8 cellular contexts compared by ENCODE assay signal in the genomic region with DNA sequence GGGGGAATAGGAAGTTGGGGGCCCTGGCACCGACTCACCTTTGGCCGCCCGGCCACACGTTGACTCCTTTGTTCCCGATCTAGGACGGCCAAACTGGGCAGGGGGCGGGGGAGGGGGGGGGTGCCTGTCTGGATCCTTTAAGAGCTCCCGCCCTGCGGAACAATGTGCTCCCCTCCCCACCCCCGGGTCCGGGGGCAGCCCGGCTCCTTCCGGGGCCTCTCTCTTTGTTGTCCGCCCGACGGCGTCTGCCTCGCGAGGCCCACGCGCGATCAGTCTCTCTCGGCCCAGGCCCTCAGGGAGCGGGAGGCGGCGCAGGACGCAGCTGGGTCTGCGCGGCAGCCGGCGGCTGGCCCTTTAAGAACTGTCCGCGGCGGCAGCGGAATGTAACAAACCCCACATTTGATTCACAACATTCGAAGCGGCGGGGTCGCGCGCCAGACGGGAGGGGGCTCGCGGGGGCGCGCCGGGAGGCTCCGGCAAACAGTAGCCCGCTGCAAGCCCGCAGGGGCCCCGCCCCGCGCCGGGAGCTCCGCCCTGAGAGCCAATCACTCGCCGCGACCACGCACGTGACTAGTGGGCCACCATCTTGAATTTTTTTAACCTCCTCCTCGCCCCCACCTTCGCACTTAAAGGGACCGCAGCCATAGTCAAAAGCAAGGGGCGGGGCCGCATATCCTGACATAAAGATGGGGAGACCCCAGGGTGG. TPM values are rescaled to one million over a fixed set of nuclear protein-coding genes. Genes with fewer than 3 reads are reported as not detected.
A peak's percentile ranks its signal among the peaks of the same experiment; 100 is the strongest.
DNase-seq lines count a peak whose midpoint lies in the region; ATAC-seq, FAIRE-seq and TF ChIP-seq lines count a peak whose summit lies in the region.

TSS of gene RNF44 (minus strand) at position 501 of the 706 bp plus-strand sequence. CDS start 4,930 bp downstream, outside the sequence.

- H3K4me2 ChIP-seq in keratinocyte (ENCODE audit: control insufficient read depth, extremely low read depth, insufficient read depth, low read depth, low read length), result peak within 1 kb of the TSS; percentile 95

- TF ChIP-seq POLR2A in GM19099 (IDR thresholded peaks at IDR 0.05; ENCODE audit: extremely low read depth, insufficient read length, low read depth), result peak; percentile 51

- peak; percentile 58 for ATAC-seq in HG03432 (IDR thresholded peaks at IDR 0.05; ENCODE audit: unreplicated experiment)

- peak within 1 kb of the TSS; percentile 98 for H3K27ac ChIP-seq in keratinocyte (ENCODE audit: control insufficient read depth, insufficient read depth, low read length)

- H3K27me3 ChIP-seq in keratinocyte (ENCODE audit: control insufficient read depth, extremely low read depth, insufficient read depth, low read length), result no peaks in the 10 kb centered on the region

- H4K20me1 ChIP-seq in keratinocyte (ENCODE audit: control insufficient read depth, extremely low read depth, insufficient read depth, low read length), result no peaks in the 10 kb centered on the region

- TF ChIP-seq CTCF in keratinocyte (optimal IDR thresholded peaks at IDR 0.05 in 1 of 3, IDR thresholded peaks at IDR 0.05 in 1 of 3, conservative IDR thresholded peaks at IDR 0.05 in 1 of 3; ENCODE audit: extremely low read depth in 1 of 3, insufficient read depth in 2 of 3, low read length in 3 of 3), result no peak

- DNase-seq in AML-193 (lab: John Stamatoyannopoulos, UW), result peak; percentile 93
- DNase-seq in NCI-H460 (ENCODE audit: extremely low read depth, low read depth), result peak; percentile 96
- peak; percentile 98 for DNase-seq in activated CD4-positive, CD25-positive, alpha-beta regulatory T cell treated with anti-CD3 and anti-CD28 coated beads, Interleukin-2, amount 50 U/mL, for 72 hours
- peak; percentile 98 for DNase-seq in cerebellar cortex (ENCODE audit: low spot score)
- peak; percentile 71 for DNase-seq in keratinocyte (ENCODE audit: low read depth, low spot score)
- DNase-seq in stimulated activated CD4-positive, alpha-beta T cell treated with anti-CD3 and anti-CD28 coated beads, Interleukin-12 subunit alpha, Interleukin-12 subunit beta, amount 100 ng/mL, for 48 hours (ENCODE audit: low read depth in 2 of 3, low spot score in 1 of 3), result peak; percentile 94 to 97 (median 96)

- H3K9me3 ChIP-seq in keratinocyte (ENCODE audit: control insufficient read depth, low read depth, low read length), result no peaks in the 10 kb centered on the region

- no peak for FAIRE-seq in keratinocyte (lab: Jason Lieb, UNC)

- H3K9ac ChIP-seq in keratinocyte (ENCODE audit: control insufficient read depth, extremely low read depth, insufficient read depth, low read length), result peak within 1 kb of the TSS; percentile 97

- H3K36me3 ChIP-seq in keratinocyte (ENCODE audit: control insufficient read depth in 2 of 2, extremely low read depth in 1 of 2, insufficient read depth in 2 of 2, low read length in 2 of 2), result peaks cover 0 to 2% of the 10 kb centered on the region in 2 experiments

- peak within 1 kb of the TSS; percentile 66 to 95 (median 94) for H3K4me3 ChIP-seq in keratinocyte (ENCODE audit: control insufficient read depth in 2 of 3, extremely low read depth in 1 of 3, insufficient read depth in 2 of 3, low read depth in 1 of 3, low read length in 3 of 3)

- H3K4me1 ChIP-seq in keratinocyte (ENCODE audit: control insufficient read depth, extremely low read depth, insufficient read depth, low read length), result peaks cover 49% of the 10 kb centered on the region

- H2AFZ ChIP-seq in keratinocyte (ENCODE audit: control insufficient read depth, low read length), result peak within 1 kb of the TSS; percentile 97

- peaks cover 36% of the 10 kb centered on the region for H3K79me2 ChIP-seq in keratinocyte (ENCODE audit: control insufficient read depth, insufficient read depth, low read length)

- dilution Hi-C loops in keratinocyte (cut with MboI; ENCODE audit: extremely low pct_ligation_motif_present, low sequenced_read_pairs), result no loop called here

- peaks cover 4% of the 10 kb centered on the region for H3K9me1 ChIP-seq in keratinocyte (ENCODE audit: control insufficient read depth, extremely low read depth, insufficient read depth, low read length)

RNA-seq across cellular contexts. Expression of gene RNF44, which starts in this region (rescaled TPM):
- 21.6 and 24.5 TPM in 2 replicates for total RNA-seq in NCI-H460 (2014; rRNA removed; shearing (Covaris generic))
- 37.4 and 49.1 TPM in 2 replicates for polyA plus RNA-seq in NCI-H460 (2014; cell fraction: nucleus; rRNA removed)
- 5.3 to 9.9 TPM (median 6.4 TPM) in 3 replicates for polyA plus RNA-seq in keratinocyte
- polyA plus RNA-seq in keratinocyte (2011; ENCODE audit: low read depth), result 7.6 TPM
- polyA plus RNA-seq in keratinocyte (2011; cell fraction: cytosol; rRNA removed), result 5.5 and 10.2 TPM in 2 replicates
- 35.9 and 49.7 TPM in 2 replicates for polyA plus RNA-seq in keratinocyte (2011; cell fraction: nucleus; rRNA removed)
- polyA plus RNA-seq in keratinocyte (2012; ENCODE audit: low replicate concordance), result 18.2 and 30.0 TPM in 2 replicates
- 5.0 to 16.2 TPM (median 7.2 TPM) in 3 replicates for polyA minus RNA-seq in keratinocyte
- 28.8 TPM for polyA minus RNA-seq in keratinocyte (2011; cell fraction: cytosol; rRNA and poly(A)+ RNA removed)
- polyA minus RNA-seq in keratinocyte (2011; cell fraction: nucleus; rRNA and poly(A)+ RNA removed), result 15.8 and 17.5 TPM in 2 replicates

Comparison
In these comparisons a context has a peak if more than half of its experiments do, and no peak if none do; other contexts are left out.
1. Peak in every context shown above with its lines: DNase-seq, ATAC-seq, H3K4me3 ChIP-seq and H3K27ac ChIP-seq.